Comparison of ENCODE assay signal across 1 cellular context in the genomic region with DNA sequence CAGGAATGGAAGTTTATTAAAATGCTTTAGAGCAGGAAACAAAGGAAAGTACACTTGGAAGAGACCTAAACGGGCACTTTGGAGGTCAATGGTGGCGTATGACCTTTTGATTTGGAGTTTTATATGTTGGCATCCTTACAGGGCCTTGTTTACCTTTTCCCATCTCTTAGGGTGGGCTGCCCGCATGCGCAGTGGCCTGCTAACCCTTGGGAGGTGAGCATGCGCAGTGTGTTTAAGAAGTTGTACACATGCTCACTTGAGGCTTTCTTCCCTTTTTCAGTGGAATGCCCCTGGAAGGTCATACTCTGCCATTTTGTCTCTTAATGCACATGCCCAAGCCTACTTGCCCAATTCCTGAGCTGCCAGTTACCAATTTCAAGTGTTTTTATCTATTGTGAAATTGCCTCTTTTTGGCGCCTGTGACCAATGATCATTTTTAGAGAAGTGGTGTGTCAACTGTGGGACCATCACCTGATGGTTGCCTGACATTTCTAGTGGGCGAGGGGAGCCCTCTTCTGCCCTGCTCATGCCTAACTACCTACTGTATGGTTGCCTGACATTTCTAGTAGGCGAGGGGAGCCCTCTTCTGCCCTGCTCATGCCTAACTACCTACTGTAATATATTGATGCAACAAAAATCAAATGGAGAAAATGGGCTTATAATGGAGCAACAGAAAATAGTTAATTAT.
A peak's percentile ranks its signal among the peaks of the same experiment; 100 is the strongest.
TF ChIP-seq lines count a peak whose summit lies in the region.

No MANE protein-coding gene starts in this region.

TF ChIP-seq in HepG2, 621 proteins besides CTCF, POLR2A, EP300 and RAD21 (continued from another document):
- TF ChIP-seq SALL1 (CRISPR knock-in tag; IDR thresholded peaks at IDR 0.05) (peak; percentile 63), ZNF501 (CRISPR knock-in tag; IDR thresholded peaks at IDR 0.05) (peak; percentile 33; the same call in 1 of the 2 replicates), CEBPG (CRISPR knock-in tag; IDR thresholded peaks at IDR 0.05) (peak; percentile 28; the same call in 1 of the 2 replicates), PAWR (CRISPR knock-in tag; IDR thresholded peaks at IDR 0.05; ENCODE audit: borderline replicate concordance) (no peak), ZSCAN25 (CRISPR knock-in tag; IDR thresholded peaks at IDR 0.05) (no peak), MTA1 (CRISPR knock-in tag; IDR thresholded peaks at IDR 0.05; ENCODE audit: borderline replicate concordance) (no peak), ZNF432 (CRISPR knock-in tag; IDR thresholded peaks at IDR 0.05; ENCODE audit: borderline replicate concordance) (no peak), ZNF547 (CRISPR knock-in tag; IDR thresholded peaks at IDR 0.05) (no peak), ZMYM4 (CRISPR knock-in tag; IDR thresholded peaks at IDR 0.05) (peak; percentile 74), ZMAT3 (CRISPR knock-in tag; conservative IDR thresholded peaks at IDR 0.05) (no peak), ZFY (CRISPR knock-in tag; IDR thresholded peaks at IDR 0.05) (0 out of 2 replicates have a peak, but pooled peaks have one; percentile 24), POGZ (CRISPR knock-in tag; IDR thresholded peaks at IDR 0.05) (0 out of 2 replicates have a peak, but pooled peaks have one; percentile 17), ZNF790 (CRISPR knock-in tag; IDR thresholded peaks at IDR 0.05; ENCODE audit: borderline replicate concordance) (no peak), ZNF530 (CRISPR knock-in tag; IDR thresholded peaks at IDR 0.05; ENCODE audit: low read depth) (no peak), SAP130 (CRISPR knock-in tag; IDR thresholded peaks at IDR 0.05; ENCODE audit: low read depth) (0 out of 2 replicates have a peak, but pooled peaks have one; percentile 13), SMC3 (IDR thresholded peaks at IDR 0.05; ENCODE audit: low read length) (peak; percentile 79), HOXA5 (CRISPR knock-in tag; IDR thresholded peaks at IDR 0.05) (0 out of 2 replicates have a peak, but pooled peaks have one; percentile 11)
- TF ChIP-seq, protein P1, sequence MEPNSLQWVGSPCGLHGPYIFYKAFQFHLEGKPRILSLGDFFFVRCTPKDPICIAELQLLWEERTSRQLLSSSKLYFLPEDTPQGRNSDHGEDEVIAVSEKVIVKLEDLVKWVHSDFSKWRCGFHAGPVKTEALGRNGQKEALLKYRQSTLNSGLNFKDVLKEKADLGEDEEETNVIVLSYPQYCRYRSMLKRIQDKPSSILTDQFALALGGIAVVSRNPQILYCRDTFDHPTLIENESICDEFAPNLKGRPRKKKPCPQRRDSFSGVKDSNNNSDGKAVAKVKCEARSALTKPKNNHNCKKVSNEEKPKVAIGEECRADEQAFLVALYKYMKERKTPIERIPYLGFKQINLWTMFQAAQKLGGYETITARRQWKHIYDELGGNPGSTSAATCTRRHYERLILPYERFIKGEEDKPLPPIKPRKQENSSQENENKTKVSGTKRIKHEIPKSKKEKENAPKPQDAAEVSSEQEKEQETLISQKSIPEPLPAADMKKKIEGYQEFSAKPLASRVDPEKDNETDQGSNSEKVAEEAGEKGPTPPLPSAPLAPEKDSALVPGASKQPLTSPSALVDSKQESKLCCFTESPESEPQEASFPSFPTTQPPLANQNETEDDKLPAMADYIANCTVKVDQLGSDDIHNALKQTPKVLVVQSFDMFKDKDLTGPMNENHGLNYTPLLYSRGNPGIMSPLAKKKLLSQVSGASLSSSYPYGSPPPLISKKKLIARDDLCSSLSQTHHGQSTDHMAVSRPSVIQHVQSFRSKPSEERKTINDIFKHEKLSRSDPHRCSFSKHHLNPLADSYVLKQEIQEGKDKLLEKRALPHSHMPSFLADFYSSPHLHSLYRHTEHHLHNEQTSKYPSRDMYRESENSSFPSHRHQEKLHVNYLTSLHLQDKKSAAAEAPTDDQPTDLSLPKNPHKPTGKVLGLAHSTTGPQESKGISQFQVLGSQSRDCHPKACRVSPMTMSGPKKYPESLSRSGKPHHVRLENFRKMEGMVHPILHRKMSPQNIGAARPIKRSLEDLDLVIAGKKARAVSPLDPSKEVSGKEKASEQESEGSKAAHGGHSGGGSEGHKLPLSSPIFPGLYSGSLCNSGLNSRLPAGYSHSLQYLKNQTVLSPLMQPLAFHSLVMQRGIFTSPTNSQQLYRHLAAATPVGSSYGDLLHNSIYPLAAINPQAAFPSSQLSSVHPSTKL (CRISPR knock-in tag; IDR thresholded peaks at IDR 0.05): 0 out of 2 replicates have a peak, but pooled peaks have one; percentile 10
- TF ChIP-seq, protein P2, sequence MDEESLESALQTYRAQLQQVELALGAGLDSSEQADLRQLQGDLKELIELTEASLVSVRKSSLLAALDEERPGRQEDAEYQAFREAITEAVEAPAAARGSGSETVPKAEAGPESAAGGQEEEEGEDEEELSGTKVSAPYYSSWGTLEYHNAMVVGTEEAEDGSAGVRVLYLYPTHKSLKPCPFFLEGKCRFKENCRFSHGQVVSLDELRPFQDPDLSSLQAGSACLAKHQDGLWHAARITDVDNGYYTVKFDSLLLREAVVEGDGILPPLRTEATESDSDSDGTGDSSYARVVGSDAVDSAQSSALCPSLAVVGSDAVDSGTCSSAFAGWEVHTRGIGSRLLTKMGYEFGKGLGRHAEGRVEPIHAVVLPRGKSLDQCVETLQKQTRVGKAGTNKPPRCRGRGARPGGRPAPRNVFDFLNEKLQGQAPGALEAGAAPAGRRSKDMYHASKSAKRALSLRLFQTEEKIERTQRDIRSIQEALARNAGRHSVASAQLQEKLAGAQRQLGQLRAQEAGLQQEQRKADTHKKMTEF (CRISPR knock-in tag; IDR thresholded peaks at IDR 0.05): 0 out of 2 replicates have a peak, but pooled peaks have one; percentile 25
TF ChIP-seq in HepG2: peak in this region for 13.
